2 cellular contexts compared by ENCODE assay signal in the genomic region with DNA sequence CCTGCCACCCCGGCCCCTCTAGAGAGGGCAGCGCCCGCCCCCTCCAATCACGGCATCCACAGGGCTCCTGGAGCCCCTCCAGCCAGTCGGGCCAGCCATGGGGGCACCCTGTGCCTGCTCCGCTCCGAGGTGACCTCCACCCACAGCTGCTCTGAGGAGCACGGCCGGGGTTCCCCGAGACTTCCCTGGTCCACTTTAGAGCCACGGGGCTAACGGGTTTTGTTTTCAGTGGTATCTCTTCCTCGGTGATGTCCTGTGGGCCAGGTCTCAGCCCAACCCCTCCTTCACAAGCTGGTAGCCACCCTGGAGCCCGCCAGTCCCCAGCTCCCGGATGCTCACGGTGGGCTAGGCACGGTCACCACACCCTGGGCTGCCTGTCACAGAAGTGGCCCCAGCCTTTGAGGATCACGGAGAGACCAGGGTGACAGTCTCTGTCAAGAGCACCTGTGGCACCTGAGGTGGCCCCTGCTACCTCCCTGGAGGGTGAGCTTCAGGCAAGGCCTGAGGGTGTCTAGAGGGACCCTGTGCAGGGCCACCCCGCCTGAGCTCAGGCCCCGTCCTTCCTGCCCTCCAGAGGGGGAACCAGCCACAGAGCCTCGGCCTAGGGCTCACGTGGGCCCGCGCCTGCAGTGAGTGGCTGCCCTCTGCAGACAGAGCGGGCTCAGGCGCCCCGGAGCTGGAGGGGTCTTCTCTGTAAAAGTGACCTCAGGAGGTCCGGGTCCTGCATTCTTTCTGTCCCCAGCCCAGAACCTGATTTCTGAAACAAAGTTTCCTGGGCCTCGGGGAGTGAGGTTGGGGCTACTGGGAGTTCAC.
TF ChIP-seq lines count a peak whose summit lies in the region.

No MANE protein-coding gene starts in this region.

TF ChIP-seq in SK-N-SH, 30 proteins besides CTCF, POLR2A, EP300 and RAD21 (continued from another document):
- TF ChIP-seq, protein P1, sequence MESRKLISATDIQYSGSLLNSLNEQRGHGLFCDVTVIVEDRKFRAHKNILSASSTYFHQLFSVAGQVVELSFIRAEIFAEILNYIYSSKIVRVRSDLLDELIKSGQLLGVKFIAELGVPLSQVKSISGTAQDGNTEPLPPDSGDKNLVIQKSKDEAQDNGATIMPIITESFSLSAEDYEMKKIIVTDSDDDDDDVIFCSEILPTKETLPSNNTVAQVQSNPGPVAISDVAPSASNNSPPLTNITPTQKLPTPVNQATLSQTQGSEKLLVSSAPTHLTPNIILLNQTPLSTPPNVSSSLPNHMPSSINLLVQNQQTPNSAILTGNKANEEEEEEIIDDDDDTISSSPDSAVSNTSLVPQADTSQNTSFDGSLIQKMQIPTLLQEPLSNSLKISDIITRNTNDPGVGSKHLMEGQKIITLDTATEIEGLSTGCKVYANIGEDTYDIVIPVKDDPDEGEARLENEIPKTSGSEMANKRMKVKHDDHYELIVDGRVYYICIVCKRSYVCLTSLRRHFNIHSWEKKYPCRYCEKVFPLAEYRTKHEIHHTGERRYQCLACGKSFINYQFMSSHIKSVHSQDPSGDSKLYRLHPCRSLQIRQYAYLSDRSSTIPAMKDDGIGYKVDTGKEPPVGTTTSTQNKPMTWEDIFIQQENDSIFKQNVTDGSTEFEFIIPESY (IDR thresholded peaks at IDR 0.05; ENCODE audit: borderline replicate concordance, low read depth), result no peak
- no peak for TF ChIP-seq TEAD4 (IDR thresholded peaks at IDR 0.05; ENCODE audit: borderline replicate concordance, insufficient read depth)
- no peak for TF ChIP-seq ELF1 (IDR thresholded peaks at IDR 0.05)
- no peak for TF ChIP-seq TAF1 (IDR thresholded peaks at IDR 0.05; ENCODE audit: borderline replicate concordance, low read depth, low read length)

TF ChIP-seq in SK-N-SH treated with all-trans-retinoic acid at 6 μM for 48 hours, 23 proteins besides CTCF, POLR2A, EP300 and RAD21:
- TF ChIP-seq, protein P2, sequence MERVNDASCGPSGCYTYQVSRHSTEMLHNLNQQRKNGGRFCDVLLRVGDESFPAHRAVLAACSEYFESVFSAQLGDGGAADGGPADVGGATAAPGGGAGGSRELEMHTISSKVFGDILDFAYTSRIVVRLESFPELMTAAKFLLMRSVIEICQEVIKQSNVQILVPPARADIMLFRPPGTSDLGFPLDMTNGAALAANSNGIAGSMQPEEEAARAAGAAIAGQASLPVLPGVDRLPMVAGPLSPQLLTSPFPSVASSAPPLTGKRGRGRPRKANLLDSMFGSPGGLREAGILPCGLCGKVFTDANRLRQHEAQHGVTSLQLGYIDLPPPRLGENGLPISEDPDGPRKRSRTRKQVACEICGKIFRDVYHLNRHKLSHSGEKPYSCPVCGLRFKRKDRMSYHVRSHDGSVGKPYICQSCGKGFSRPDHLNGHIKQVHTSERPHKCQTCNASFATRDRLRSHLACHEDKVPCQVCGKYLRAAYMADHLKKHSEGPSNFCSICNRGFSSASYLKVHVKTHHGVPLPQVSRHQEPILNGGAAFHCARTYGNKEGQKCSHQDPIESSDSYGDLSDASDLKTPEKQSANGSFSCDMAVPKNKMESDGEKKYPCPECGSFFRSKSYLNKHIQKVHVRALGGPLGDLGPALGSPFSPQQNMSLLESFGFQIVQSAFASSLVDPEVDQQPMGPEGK (CRISPR knock-in tag; IDR thresholded peaks at IDR 0.05; ENCODE audit: borderline replicate concordance), result no peak
- TF ChIP-seq, protein P3, sequence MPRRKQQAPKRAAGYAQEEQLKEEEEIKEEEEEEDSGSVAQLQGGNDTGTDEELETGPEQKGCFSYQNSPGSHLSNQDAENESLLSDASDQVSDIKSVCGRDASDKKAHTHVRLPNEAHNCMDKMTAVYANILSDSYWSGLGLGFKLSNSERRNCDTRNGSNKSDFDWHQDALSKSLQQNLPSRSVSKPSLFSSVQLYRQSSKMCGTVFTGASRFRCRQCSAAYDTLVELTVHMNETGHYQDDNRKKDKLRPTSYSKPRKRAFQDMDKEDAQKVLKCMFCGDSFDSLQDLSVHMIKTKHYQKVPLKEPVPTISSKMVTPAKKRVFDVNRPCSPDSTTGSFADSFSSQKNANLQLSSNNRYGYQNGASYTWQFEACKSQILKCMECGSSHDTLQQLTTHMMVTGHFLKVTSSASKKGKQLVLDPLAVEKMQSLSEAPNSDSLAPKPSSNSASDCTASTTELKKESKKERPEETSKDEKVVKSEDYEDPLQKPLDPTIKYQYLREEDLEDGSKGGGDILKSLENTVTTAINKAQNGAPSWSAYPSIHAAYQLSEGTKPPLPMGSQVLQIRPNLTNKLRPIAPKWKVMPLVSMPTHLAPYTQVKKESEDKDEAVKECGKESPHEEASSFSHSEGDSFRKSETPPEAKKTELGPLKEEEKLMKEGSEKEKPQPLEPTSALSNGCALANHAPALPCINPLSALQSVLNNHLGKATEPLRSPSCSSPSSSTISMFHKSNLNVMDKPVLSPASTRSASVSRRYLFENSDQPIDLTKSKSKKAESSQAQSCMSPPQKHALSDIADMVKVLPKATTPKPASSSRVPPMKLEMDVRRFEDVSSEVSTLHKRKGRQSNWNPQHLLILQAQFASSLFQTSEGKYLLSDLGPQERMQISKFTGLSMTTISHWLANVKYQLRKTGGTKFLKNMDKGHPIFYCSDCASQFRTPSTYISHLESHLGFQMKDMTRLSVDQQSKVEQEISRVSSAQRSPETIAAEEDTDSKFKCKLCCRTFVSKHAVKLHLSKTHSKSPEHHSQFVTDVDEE (CRISPR knock-in tag; IDR thresholded peaks at IDR 0.05), result no peak
- TF ChIP-seq TOX (CRISPR knock-in tag; IDR thresholded peaks at IDR 0.05; ENCODE audit: borderline replicate concordance) (no peak), BACH2 (CRISPR knock-in tag; IDR thresholded peaks at IDR 0.05; ENCODE audit: borderline replicate concordance) (no peak), ZFP30 (CRISPR knock-in tag; IDR thresholded peaks at IDR 0.05) (no peak), OSR1 (CRISPR knock-in tag; IDR thresholded peaks at IDR 0.05) (no peak), TCF4 (CRISPR knock-in tag; IDR thresholded peaks at IDR 0.05; ENCODE audit: borderline replicate concordance) (no peak), ZNF565 (CRISPR knock-in tag; conservative IDR thresholded peaks at IDR 0.05; ENCODE audit: low read depth) (no peak), ZC3H10 (CRISPR knock-in tag; IDR thresholded peaks at IDR 0.05) (no peak), ESRRG (CRISPR knock-in tag; IDR thresholded peaks at IDR 0.05) (no peak), ARNTL (CRISPR knock-in tag; IDR thresholded peaks at IDR 0.05; ENCODE audit: borderline replicate concordance, low read depth) (no peak), ZFP3 (CRISPR knock-in tag; IDR thresholded peaks at IDR 0.05) (no peak), PPARA (CRISPR knock-in tag; IDR thresholded peaks at IDR 0.05; ENCODE audit: borderline replicate concordance) (no peak), RARB (CRISPR knock-in tag; IDR thresholded peaks at IDR 0.05) (no peak)
- TF ChIP-seq, protein P4, sequence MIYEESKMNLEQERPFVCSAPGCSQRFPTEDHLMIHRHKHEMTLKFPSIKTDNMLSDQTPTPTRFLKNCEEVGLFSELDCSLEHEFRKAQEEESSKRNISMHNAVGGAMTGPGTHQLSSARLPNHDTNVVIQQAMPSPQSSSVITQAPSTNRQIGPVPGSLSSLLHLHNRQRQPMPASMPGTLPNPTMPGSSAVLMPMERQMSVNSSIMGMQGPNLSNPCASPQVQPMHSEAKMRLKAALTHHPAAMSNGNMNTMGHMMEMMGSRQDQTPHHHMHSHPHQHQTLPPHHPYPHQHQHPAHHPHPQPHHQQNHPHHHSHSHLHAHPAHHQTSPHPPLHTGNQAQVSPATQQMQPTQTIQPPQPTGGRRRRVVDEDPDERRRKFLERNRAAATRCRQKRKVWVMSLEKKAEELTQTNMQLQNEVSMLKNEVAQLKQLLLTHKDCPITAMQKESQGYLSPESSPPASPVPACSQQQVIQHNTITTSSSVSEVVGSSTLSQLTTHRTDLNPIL (CRISPR knock-in tag; IDR thresholded peaks at IDR 0.05; ENCODE audit: low read depth), result no peak
- TF ChIP-seq, protein P5, sequence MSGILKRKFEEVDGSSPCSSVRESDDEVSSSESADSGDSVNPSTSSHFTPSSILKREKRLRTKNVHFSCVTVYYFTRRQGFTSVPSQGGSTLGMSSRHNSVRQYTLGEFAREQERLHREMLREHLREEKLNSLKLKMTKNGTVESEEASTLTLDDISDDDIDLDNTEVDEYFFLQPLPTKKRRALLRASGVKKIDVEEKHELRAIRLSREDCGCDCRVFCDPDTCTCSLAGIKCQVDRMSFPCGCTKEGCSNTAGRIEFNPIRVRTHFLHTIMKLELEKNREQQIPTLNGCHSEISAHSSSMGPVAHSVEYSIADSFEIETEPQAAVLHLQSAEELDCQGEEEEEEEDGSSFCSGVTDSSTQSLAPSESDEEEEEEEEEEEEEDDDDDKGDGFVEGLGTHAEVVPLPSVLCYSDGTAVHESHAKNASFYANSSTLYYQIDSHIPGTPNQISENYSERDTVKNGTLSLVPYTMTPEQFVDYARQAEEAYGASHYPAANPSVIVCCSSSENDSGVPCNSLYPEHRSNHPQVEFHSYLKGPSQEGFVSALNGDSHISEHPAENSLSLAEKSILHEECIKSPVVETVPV (CRISPR knock-in tag; IDR thresholded peaks at IDR 0.05), result no peak
